ENCODE assay signal across 1 cellular context in the genomic region with DNA sequence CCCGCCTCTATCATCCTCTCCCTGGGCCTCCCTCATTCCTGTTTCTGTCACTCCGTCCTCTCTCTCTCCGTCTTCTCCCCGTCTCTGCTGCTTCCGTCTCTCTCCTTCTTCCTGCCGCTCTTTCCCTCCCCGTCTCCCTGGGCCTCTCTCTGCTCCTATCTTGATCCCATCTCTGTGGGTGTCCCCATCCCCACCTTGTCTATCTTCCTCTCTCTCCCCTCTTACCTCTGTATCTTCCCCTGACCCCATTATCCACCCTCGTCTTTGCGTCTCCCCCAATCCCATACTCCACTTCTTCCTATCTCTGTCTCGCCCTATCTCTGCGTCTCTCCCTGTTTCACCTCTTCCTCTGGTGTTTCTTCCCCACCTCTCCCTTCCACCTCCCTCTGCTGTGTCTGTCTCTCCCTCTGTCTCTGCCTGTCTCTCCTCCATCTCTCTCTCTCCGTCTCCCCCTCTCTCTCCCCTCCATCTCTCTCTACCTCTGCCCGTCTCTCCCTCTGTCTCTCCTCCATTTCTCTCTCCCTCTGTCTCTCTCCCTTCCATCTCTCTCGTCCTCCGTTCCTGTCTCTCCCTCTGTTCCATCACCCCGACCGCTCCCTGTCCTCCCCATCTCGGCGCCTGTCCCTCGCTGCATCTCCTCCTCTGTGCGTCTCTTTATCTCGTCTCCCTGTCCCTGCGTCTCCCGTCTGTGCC.
A peak's percentile ranks its signal among the peaks of the same experiment; 100 is the strongest.
TF ChIP-seq lines count a peak whose summit lies in the region.

No MANE protein-coding gene starts in this region.

TF ChIP-seq in HEK293, 187 proteins besides CTCF, POLR2A, EP300 and RAD21 (continued from another document and continues in another):
- TF ChIP-seq, protein P1, sequence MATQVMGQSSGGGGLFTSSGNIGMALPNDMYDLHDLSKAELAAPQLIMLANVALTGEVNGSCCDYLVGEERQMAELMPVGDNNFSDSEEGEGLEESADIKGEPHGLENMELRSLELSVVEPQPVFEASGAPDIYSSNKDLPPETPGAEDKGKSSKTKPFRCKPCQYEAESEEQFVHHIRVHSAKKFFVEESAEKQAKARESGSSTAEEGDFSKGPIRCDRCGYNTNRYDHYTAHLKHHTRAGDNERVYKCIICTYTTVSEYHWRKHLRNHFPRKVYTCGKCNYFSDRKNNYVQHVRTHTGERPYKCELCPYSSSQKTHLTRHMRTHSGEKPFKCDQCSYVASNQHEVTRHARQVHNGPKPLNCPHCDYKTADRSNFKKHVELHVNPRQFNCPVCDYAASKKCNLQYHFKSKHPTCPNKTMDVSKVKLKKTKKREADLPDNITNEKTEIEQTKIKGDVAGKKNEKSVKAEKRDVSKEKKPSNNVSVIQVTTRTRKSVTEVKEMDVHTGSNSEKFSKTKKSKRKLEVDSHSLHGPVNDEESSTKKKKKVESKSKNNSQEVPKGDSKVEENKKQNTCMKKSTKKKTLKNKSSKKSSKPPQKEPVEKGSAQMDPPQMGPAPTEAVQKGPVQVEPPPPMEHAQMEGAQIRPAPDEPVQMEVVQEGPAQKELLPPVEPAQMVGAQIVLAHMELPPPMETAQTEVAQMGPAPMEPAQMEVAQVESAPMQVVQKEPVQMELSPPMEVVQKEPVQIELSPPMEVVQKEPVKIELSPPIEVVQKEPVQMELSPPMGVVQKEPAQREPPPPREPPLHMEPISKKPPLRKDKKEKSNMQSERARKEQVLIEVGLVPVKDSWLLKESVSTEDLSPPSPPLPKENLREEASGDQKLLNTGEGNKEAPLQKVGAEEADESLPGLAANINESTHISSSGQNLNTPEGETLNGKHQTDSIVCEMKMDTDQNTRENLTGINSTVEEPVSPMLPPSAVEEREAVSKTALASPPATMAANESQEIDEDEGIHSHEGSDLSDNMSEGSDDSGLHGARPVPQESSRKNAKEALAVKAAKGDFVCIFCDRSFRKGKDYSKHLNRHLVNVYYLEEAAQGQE (tag by site-specific recombination; IDR thresholded peaks at IDR 0.05), result no peak
- TF ChIP-seq ZNF391 (tag by site-specific recombination; IDR thresholded peaks at IDR 0.05; ENCODE audit: borderline replicate concordance, low read depth), result no peak
- no peak for TF ChIP-seq ZNF792 (tag by site-specific recombination; IDR thresholded peaks at IDR 0.05)
- no peak for TF ChIP-seq PRDM4 (tag by site-specific recombination; IDR thresholded peaks at IDR 0.05)
- no peak for TF ChIP-seq SP3 (tag by site-specific recombination; IDR thresholded peaks at IDR 0.05)
- no peak for TF ChIP-seq MZF1 (tag by site-specific recombination; IDR thresholded peaks at IDR 0.05; ENCODE audit: borderline replicate concordance)
- TF ChIP-seq ZNF677 (tag by site-specific recombination; IDR thresholded peaks at IDR 0.05), result no peak
- TF ChIP-seq ZNF16 (tag by site-specific recombination; IDR thresholded peaks at IDR 0.05; ENCODE audit: low read depth), result 0 out of 2 replicates have a peak, but pooled peaks have one; percentile 20
- peak; percentile 25; the same call in 1 of the 2 replicates for TF ChIP-seq ZNF157 (tag by site-specific recombination; IDR thresholded peaks at IDR 0.05)
- no peak for TF ChIP-seq SP7 (tag by site-specific recombination; IDR thresholded peaks at IDR 0.05)
- TF ChIP-seq ZNF473 (tag by site-specific recombination; IDR thresholded peaks at IDR 0.05), result no peak
- no peak for TF ChIP-seq ZNF621 (tag by site-specific recombination; IDR thresholded peaks at IDR 0.05)
- TF ChIP-seq ZBTB44 (tag by site-specific recombination; IDR thresholded peaks at IDR 0.05), result no peak
- TF ChIP-seq ZNF585B (tag by site-specific recombination; IDR thresholded peaks at IDR 0.05), result no peak
- no peak for TF ChIP-seq ZNF146 (tag by site-specific recombination; IDR thresholded peaks at IDR 0.05)
- TF ChIP-seq ZBTB49 (tag by site-specific recombination; IDR thresholded peaks at IDR 0.05; ENCODE audit: low read depth), result no peak
- TF ChIP-seq, protein P2, sequence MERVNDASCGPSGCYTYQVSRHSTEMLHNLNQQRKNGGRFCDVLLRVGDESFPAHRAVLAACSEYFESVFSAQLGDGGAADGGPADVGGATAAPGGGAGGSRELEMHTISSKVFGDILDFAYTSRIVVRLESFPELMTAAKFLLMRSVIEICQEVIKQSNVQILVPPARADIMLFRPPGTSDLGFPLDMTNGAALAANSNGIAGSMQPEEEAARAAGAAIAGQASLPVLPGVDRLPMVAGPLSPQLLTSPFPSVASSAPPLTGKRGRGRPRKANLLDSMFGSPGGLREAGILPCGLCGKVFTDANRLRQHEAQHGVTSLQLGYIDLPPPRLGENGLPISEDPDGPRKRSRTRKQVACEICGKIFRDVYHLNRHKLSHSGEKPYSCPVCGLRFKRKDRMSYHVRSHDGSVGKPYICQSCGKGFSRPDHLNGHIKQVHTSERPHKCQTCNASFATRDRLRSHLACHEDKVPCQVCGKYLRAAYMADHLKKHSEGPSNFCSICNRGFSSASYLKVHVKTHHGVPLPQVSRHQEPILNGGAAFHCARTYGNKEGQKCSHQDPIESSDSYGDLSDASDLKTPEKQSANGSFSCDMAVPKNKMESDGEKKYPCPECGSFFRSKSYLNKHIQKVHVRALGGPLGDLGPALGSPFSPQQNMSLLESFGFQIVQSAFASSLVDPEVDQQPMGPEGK (tag by site-specific recombination; IDR thresholded peaks at IDR 0.05), result no peak; the same call in 1 of the 2 replicates
- TF ChIP-seq ZNF596 (tag by site-specific recombination; IDR thresholded peaks at IDR 0.05), result peak; percentile 83
- TF ChIP-seq ZNF692 (tag by site-specific recombination; IDR thresholded peaks at IDR 0.05), result no peak
- TF ChIP-seq HIC1 (tag by site-specific recombination; IDR thresholded peaks at IDR 0.05), result no peak
- TF ChIP-seq ZNF529 (tag by site-specific recombination; IDR thresholded peaks at IDR 0.05; ENCODE audit: insufficient replicate concordance), result no peak
- no peak for TF ChIP-seq KLF7 (tag by site-specific recombination; IDR thresholded peaks at IDR 0.05; ENCODE audit: borderline replicate concordance)
- TF ChIP-seq ZNF324 (tag by site-specific recombination; IDR thresholded peaks at IDR 0.05), result no peak
- TF ChIP-seq WT1 (tag by site-specific recombination; IDR thresholded peaks at IDR 0.05), result no peak
- no peak for TF ChIP-seq GFI1B (tag by site-specific recombination; IDR thresholded peaks at IDR 0.05)
- 0 out of 2 replicates have a peak, but pooled peaks have one; percentile 46 for TF ChIP-seq IKZF3 (tag by site-specific recombination; IDR thresholded peaks at IDR 0.05)
- peak; percentile 56; the same call in 1 of the 2 replicates for TF ChIP-seq ZNF785 (tag by site-specific recombination; IDR thresholded peaks at IDR 0.05)
- TF ChIP-seq ZNF704 (tag by site-specific recombination; IDR thresholded peaks at IDR 0.05), result no peak
- no peak for TF ChIP-seq ATF2 (tag by site-specific recombination; IDR thresholded peaks at IDR 0.05; ENCODE audit: low read depth)
- no peak; the same call in 1 of the 2 replicates for TF ChIP-seq SALL2 (tag by site-specific recombination; IDR thresholded peaks at IDR 0.05; ENCODE audit: borderline replicate concordance)
- TF ChIP-seq GLIS1 (tag by site-specific recombination; IDR thresholded peaks at IDR 0.05), result no peak
- TF ChIP-seq ZNF664 (tag by site-specific recombination; IDR thresholded peaks at IDR 0.05), result no peak
- no peak for TF ChIP-seq ZFP37 (tag by site-specific recombination; IDR thresholded peaks at IDR 0.05)
- no peak for TF ChIP-seq ZNF19 (tag by site-specific recombination; IDR thresholded peaks at IDR 0.05; ENCODE audit: low read depth)
